In the genomic region with DNA sequence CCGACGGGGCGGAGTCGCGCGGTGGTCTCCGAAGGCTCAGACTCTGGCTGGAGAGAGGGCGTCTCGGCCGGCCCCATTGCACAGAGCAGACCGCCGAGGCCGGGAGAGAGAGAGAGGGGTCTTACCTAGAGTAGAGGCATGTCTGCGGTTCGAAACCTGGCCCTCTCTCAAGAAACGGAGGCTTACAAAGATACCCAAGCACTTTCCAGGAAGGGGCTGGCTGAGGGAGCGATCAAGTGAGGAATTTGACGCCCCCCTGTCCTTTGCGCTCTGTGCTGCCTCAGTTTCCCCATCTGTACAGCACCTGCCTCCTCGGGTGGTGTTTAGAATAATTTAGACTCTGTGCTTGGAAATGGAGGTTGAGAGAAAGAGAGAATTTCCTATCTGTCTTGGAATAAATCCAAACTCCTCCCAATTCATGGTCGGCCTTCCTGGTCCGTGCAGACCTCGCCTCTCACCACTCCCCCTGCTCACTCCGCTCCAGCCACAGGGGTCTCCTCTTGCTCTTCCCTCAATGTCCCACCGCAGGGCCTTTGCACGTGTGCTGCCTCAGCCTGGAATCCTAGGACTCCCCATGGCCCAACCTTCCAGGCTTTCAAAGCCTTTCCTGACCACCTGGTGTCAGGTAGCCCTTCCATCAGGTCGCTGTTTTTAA, we compare ENCODE assay signal across 1 cellular context.
TF ChIP-seq lines count a peak whose summit lies in the region.

No MANE protein-coding gene starts in this region.

TF ChIP-seq in K562, 482 proteins besides CTCF, POLR2A, EP300 and RAD21 (continued from another document):
- TF ChIP-seq USF2 (CRISPR knock-in tag; IDR thresholded peaks at IDR 0.05) (no peak), STAT5A (IDR thresholded peaks at IDR 0.05; ENCODE audit: borderline replicate concordance, low read length) (no peak), CBX8 (IDR thresholded peaks at IDR 0.05; ENCODE audit: borderline replicate concordance, extremely low read depth, low read depth, low read length, poor library complexity, severe bottlenecking) (no peak), NR2C2 (CRISPR knock-in tag; IDR thresholded peaks at IDR 0.05) (no peak), NR2C2 (tag; IDR thresholded peaks at IDR 0.05) (no peak), THAP12 (CRISPR knock-in tag; IDR thresholded peaks at IDR 0.05) (0 out of 2 replicates have a peak, but pooled peaks have one; percentile 13), RNF2 (IDR thresholded peaks at IDR 0.05) (no peak), ATF6 (CRISPR knock-in tag; IDR thresholded peaks at IDR 0.05) (0 out of 2 replicates have a peak, but pooled peaks have one; percentile 77), CBX2 (IDR thresholded peaks at IDR 0.05; ENCODE audit: insufficient read depth, low read length, poor library complexity, severe bottlenecking) (no peak), SRF (CRISPR knock-in tag; IDR thresholded peaks at IDR 0.05) (no peak), EZH2 (IDR thresholded peaks at IDR 0.05; ENCODE audit: borderline replicate concordance, low read depth, low read length) (no peak), ZNF232 (CRISPR knock-in tag; IDR thresholded peaks at IDR 0.05) (no peak), BCL6 (CRISPR knock-in tag; IDR thresholded peaks at IDR 0.05) (no peak), COPS2 (conservative IDR thresholded peaks at IDR 0.05) (no peak), MCM2 (IDR thresholded peaks at IDR 0.05; ENCODE audit: low read depth) (no peak), FOS (IDR thresholded peaks at IDR 0.05; ENCODE audit: extremely low read depth, insufficient read length) (no peak)
- TF ChIP-seq, protein P1, sequence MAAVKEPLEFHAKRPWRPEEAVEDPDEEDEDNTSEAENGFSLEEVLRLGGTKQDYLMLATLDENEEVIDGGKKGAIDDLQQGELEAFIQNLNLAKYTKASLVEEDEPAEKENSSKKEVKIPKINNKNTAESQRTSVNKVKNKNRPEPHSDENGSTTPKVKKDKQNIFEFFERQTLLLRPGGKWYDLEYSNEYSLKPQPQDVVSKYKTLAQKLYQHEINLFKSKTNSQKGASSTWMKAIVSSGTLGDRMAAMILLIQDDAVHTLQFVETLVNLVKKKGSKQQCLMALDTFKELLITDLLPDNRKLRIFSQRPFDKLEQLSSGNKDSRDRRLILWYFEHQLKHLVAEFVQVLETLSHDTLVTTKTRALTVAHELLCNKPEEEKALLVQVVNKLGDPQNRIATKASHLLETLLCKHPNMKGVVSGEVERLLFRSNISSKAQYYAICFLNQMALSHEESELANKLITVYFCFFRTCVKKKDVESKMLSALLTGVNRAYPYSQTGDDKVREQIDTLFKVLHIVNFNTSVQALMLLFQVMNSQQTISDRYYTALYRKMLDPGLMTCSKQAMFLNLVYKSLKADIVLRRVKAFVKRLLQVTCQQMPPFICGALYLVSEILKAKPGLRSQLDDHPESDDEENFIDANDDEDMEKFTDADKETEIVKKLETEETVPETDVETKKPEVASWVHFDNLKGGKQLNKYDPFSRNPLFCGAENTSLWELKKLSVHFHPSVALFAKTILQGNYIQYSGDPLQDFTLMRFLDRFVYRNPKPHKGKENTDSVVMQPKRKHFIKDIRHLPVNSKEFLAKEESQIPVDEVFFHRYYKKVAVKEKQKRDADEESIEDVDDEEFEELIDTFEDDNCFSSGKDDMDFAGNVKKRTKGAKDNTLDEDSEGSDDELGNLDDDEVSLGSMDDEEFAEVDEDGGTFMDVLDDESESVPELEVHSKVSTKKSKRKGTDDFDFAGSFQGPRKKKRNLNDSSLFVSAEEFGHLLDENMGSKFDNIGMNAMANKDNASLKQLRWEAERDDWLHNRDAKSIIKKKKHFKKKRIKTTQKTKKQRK (IDR thresholded peaks at IDR 0.05; ENCODE audit: borderline replicate concordance, low read depth, low read length), result no peak
TF ChIP-seq in K562: peak in this region for 66.
